ENCODE assay signal across 18 cellular contexts in the genomic region with DNA sequence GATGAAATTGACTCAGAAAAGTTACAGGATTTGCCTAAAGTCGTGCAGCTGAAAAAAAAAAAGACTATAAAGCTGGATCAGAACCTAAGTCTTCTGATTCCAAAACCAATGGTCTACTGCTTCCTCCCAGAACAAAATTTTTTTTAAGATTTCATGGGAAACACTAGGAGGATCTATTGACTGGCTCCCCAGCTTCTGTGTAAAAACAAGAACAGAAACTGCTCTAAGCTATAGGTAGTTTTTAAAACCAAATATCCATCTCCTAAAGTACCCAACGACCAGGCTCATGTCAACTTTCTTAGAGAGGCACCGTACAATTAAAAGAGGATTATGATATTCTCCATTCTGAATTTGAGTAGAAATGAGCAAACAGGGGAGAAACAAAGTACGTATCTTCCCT. TPM values are rescaled to one million over a fixed set of nuclear protein-coding genes. Genes with fewer than 3 reads are reported as not detected.
DNase-seq lines count a peak whose midpoint lies in the region; ATAC-seq and TF ChIP-seq lines count a peak whose summit lies in the region.
"Had no signal": no experiment of that assay in that cellular context is flagged by ENCODE, and none has a peak within 500 bp of the region (broad histone marks: within the 10 kb centered on the region; RNA-seq: fewer than 3 reads in every experiment).

No MANE protein-coding gene starts in this region.

- H2AFZ ChIP-seq in Loucy (ENCODE audit: low read length), result no peak overlapping the region

- intact Hi-C loops in tibial artery (cut with DNase I; ENCODE audit: low total_unique reads) (no loop called here), CD14-positive monocyte (cut with micrococcal nuclease) (loop anchor here (1.0 to 5.0 kb wide), 2 partner anchors 8 to 36 kb away; no protein-coding TSS in a partner anchor)

- H3K4me3 ChIP-seq in Loucy (ENCODE audit: low read length, poor library complexity, severe bottlenecking) (no peak overlapping the region), iPS DF 6.9 (ENCODE audit: low read length) (no peak overlapping the region), tibial artery (no peak overlapping the region), brain microvascular endothelial cell (ENCODE audit: low read depth, low read length) (no peak overlapping the region)
- H3K4me3 ChIP-seq: psoas muscle, suprapubic skin had no signal

- no peak for ATAC-seq in HG03460 (IDR thresholded peaks at IDR 0.05; ENCODE audit: unreplicated experiment)
- ATAC-seq: left colon had no signal

- POLR2A ChIA-PET in activated CD4-positive, alpha-beta T cell treated with anti-CD3 and anti-CD28 coated beads, Interleukin-2, amount 10 ng/mL, durations not matched to agents 7 days and 5 days (lab: Charles Lee), result no interaction called here

- peaks cover 31% of the 10 kb centered on the region for H3K4me1 Mint-ChIP-seq in activated CD4-positive, alpha-beta T cell treated with anti-CD3 and anti-CD28 coated beads, Interleukin-2, amount 10 ng/mL, durations not matched to agents 7 days and 5 days
- peaks cover 29% of the 10 kb centered on the region for H3K4me1 Mint-ChIP-seq in CD14-positive monocyte

- H3K27ac ChIP-seq in iPS DF 6.9 (ENCODE audit: low read length), result peak overlapping the region; percentile 23
- peak overlapping the region; percentile 69 to 82 for H3K27ac ChIP-seq in tibial artery
- H3K27ac ChIP-seq in brain microvascular endothelial cell, result no peak overlapping the region
- H3K27ac ChIP-seq: suprapubic skin had no signal

- CTCF ChIA-PET in activated CD4-positive, alpha-beta T cell treated with anti-CD3 and anti-CD28 coated beads, Interleukin-2, amount 10 ng/mL, durations not matched to agents 7 days and 5 days (lab: Charles Lee), result interaction anchor here (1.1 to 1.8 kb wide), 6 partner anchors 9 to 331 kb away, joined by 3 to 7 read pairs (median 3); no protein-coding TSS in a partner anchor

- peaks cover 76% of the 10 kb centered on the region for H3K79me2 ChIP-seq in Loucy (ENCODE audit: insufficient read depth, low read length)

- H3K27me3 Mint-ChIP-seq in activated CD4-positive, alpha-beta T cell treated with anti-CD3 and anti-CD28 coated beads, Interleukin-2, amount 10 ng/mL, durations not matched to agents 7 days and 5 days, result no peaks in the 10 kb centered on the region
- H3K27me3 Mint-ChIP-seq in CD14-positive monocyte (ENCODE audit: low read depth in 3 of 3), result peaks cover 0 to 6% (median 1%) of the 10 kb centered on the region in 3 donors
- H3K27me3 Mint-ChIP-seq: CD8-positive, alpha-beta memory T cell; dendritic cell treated with granulocyte-macrophage colony-stimulating factor and Interleukin-4, amounts not matched to agents 40 ng/mL and 50 ng/mL, for 4 days had no signal

- no peaks in the 10 kb centered on the region for H3K9me2 ChIP-seq in Loucy (replicated peaks; ENCODE audit: low read depth, low read length)

- H3K4me1 ChIP-seq in Loucy (ENCODE audit: insufficient read depth, low read length, poor library complexity, severe bottlenecking) (peaks cover 56% of the 10 kb centered on the region), iPS DF 6.9 (ENCODE audit: control insufficient read depth, insufficient read depth, low read length) (peaks cover 7% of the 10 kb centered on the region; the same call in 1 of the 2 replicates), tibial artery (peaks cover 0 to 57% (median 27%) of the 10 kb centered on the region in 4 donors)

- peak overlapping the region; percentile 86 for H3K4me2 ChIP-seq in Loucy (ENCODE audit: low read depth, low read length, poor library complexity, severe bottlenecking)

- no peaks in the 10 kb centered on the region for H3K27me3 ChIP-seq in Loucy (ENCODE audit: insufficient read depth, low read length, poor library complexity, severe bottlenecking)
- no peaks in the 10 kb centered on the region for H3K27me3 ChIP-seq in iPS DF 6.9 (ENCODE audit: control insufficient read depth, insufficient read depth, low read length)
- no peaks in the 10 kb centered on the region for H3K27me3 ChIP-seq in tibial artery
- H3K27me3 ChIP-seq in brain microvascular endothelial cell (replicated peaks), result no peaks in the 10 kb centered on the region
- H3K27me3 ChIP-seq: suprapubic skin had no signal

- H3K36me3 ChIP-seq in Loucy (ENCODE audit: insufficient read depth, low read length) (no peaks in the 10 kb centered on the region), iPS DF 6.9 (ENCODE audit: control insufficient read depth, insufficient read depth, low read length) (no peaks in the 10 kb centered on the region), tibial artery (no peaks in the 10 kb centered on the region), brain microvascular endothelial cell (replicated peaks) (no peaks in the 10 kb centered on the region)
- H3K36me3 ChIP-seq: suprapubic skin had no signal

- no CpG with 5 or more reads among the region's 4 CpGs for WGBS in iPS DF 6.9 (ENCODE audit: insufficient coverage, insufficient read length)

- no peak for DNase-seq in activated CD4-positive, alpha-beta T cell treated with anti-CD3 and anti-CD28 coated beads, Interleukin-2, amount 10 ng/mL, durations not matched to agents 7 days and 5 days
- no peak for DNase-seq in activated CD4-positive, alpha-beta T cell treated with anti-CD3 and anti-CD28 coated beads for 48 hours
- DNase-seq in iPS DF 6.9 (ENCODE audit: low read depth, low spot score), result no peak
- no peak for DNase-seq in tibial artery
- no peak for DNase-seq in CD14-positive monocyte (ENCODE audit: low spot score)
- no peak for DNase-seq in brain microvascular endothelial cell
- DNase-seq: activated CD8-positive, alpha-beta memory T cell treated with anti-CD3 and anti-CD28 coated beads for 24 hours; aorta; CD8-positive, alpha-beta memory T cell; erythroblast; head of caudate nucleus; left colon; NCI-H748 treated with DMSO at 0.1 percent for 48 hours; psoas muscle had no signal

- in situ Hi-C loops in brain microvascular endothelial cell (cut with HindIII; ENCODE audit: low pct_ligation_motif_present, low sequenced_read_pairs), result no loop called here

- H3K4me3 Mint-ChIP-seq in activated CD4-positive, alpha-beta T cell treated with anti-CD3 and anti-CD28 coated beads, Interleukin-2, amount 10 ng/mL, durations not matched to agents 7 days and 5 days, result no peak overlapping the region
- H3K4me3 Mint-ChIP-seq in CD14-positive monocyte, result no peak overlapping the region

- H3K36me3 Mint-ChIP-seq in activated CD4-positive, alpha-beta T cell treated with anti-CD3 and anti-CD28 coated beads, Interleukin-2, amount 10 ng/mL, durations not matched to agents 7 days and 5 days (ENCODE audit: low read depth), result no peaks in the 10 kb centered on the region
- peaks cover 2 to 8% of the 10 kb centered on the region in 2 donors for H3K36me3 Mint-ChIP-seq in CD14-positive monocyte
- H3K36me3 Mint-ChIP-seq: CD8-positive, alpha-beta memory T cell had no signal

- H4K20me1 ChIP-seq in Loucy (ENCODE audit: insufficient read depth, low read length, poor library complexity, severe bottlenecking), result peaks cover 8% of the 10 kb centered on the region

- H3K9me3 ChIP-seq in Loucy (ENCODE audit: insufficient read depth, low read depth, low read length) (no peaks in the 10 kb centered on the region), iPS DF 6.9 (ENCODE audit: control insufficient read depth, insufficient read depth, low read length) (no peaks in the 10 kb centered on the region), tibial artery (no peaks in the 10 kb centered on the region)
- H3K9me3 ChIP-seq: psoas muscle, suprapubic skin had no signal

- H3K9ac ChIP-seq in Loucy (ENCODE audit: low read depth, low read length, poor library complexity, severe bottlenecking), result no peak overlapping the region

- no peak for TF ChIP-seq CTCF in Loucy (conservative IDR thresholded peaks at IDR 0.05; ENCODE audit: low read length)
- no peak for TF ChIP-seq CTCF in tibial artery (IDR thresholded peaks at IDR 0.05)
- TF ChIP-seq CTCF in CD14-positive monocyte (IDR thresholded peaks at IDR 0.05), result no peak
- no peak for TF ChIP-seq CTCF in brain microvascular endothelial cell (IDR thresholded peaks at IDR 0.05; ENCODE audit: low read depth, low read length, missing control alignments)

- H3F3A ChIP-seq in Loucy (ENCODE audit: low read depth), result peaks cover 16% of the 10 kb centered on the region

- H3K9me3 Mint-ChIP-seq in activated CD4-positive, alpha-beta T cell treated with anti-CD3 and anti-CD28 coated beads, Interleukin-2, amount 10 ng/mL, durations not matched to agents 7 days and 5 days, result no peaks in the 10 kb centered on the region
- H3K9me3 Mint-ChIP-seq in CD14-positive monocyte, result no peaks in the 10 kb centered on the region
- H3K9me3 Mint-ChIP-seq: CD8-positive, alpha-beta memory T cell; dendritic cell treated with granulocyte-macrophage colony-stimulating factor and Interleukin-4, amounts not matched to agents 40 ng/mL and 50 ng/mL, for 4 days had no signal

- peak overlapping the region; percentile 46 for H3K27ac Mint-ChIP-seq in activated CD4-positive, alpha-beta T cell treated with anti-CD3 and anti-CD28 coated beads, Interleukin-2, amount 10 ng/mL, durations not matched to agents 7 days and 5 days
- no peak overlapping the region for H3K27ac Mint-ChIP-seq in CD14-positive monocyte

RNA-seq across cellular contexts. Expression of gene FMNL3, which starts 9.4 kb away (rescaled TPM):
- total RNA-seq in activated CD4-positive, alpha-beta T cell treated with anti-CD3 and anti-CD28 coated beads, Interleukin-2, amount 10 ng/mL, durations not matched to agents 7 days and 5 days, result 10 to 100 TPM; 37.4 to 38.2 TPM
- 1 to 10 TPM; 1.5 to 1.7 TPM for polyA plus RNA-seq in CD14-positive monocyte

RNA-seq across cellular contexts. Expression of gene TMBIM6, which starts 43.5 kb away (rescaled TPM):
- total RNA-seq in activated CD4-positive, alpha-beta T cell treated with anti-CD3 and anti-CD28 coated beads, Interleukin-2, amount 10 ng/mL, durations not matched to agents 7 days and 5 days, result 100 to 1,000 TPM; 426 to 442 TPM
- polyA plus RNA-seq in CD14-positive monocyte, result 1,000 to 10,000 TPM; 1,396 to 1,453 TPM
